1 cellular context compared by ENCODE assay signal in the genomic region with DNA sequence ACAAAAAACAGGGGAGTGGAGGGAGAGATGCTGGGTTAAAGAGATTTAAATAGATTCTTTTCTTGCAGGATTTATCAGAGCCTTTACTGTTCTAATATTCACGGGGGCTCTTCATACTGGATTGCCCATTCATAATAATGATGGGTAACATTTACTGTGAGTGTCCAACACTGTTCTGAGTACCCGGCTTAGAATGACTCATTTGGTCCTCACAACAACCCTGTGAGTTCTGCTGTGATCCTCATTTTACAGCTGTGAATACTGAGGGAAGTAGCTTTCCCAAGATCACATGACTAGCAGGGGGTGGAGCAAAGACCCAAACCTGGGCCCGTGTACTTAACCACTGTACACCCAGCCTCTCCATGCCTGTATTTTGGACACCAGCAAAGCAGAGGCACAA.
TF ChIP-seq lines count a peak whose summit lies in the region.

No MANE protein-coding gene starts in this region.

TF ChIP-seq in K562, 482 proteins besides CTCF, POLR2A, EP300 and RAD21 (continued from another document):
- TF ChIP-seq ATF1 (CRISPR knock-in tag; IDR thresholded peaks at IDR 0.05) (no peak), ATF1 (tag; IDR thresholded peaks at IDR 0.05) (no peak), NONO (IDR thresholded peaks at IDR 0.05; ENCODE audit: low read depth in 2 of 2, low read length in 1 of 2) (no peak), TOE1 (IDR thresholded peaks at IDR 0.05; ENCODE audit: borderline replicate concordance) (peak; percentile 42; the same call in 1 of the 2 replicates), TOE1 (CRISPR knock-in tag; IDR thresholded peaks at IDR 0.05; ENCODE audit: borderline replicate concordance, low read depth) (no peak), PTBP1 (IDR thresholded peaks at IDR 0.05; ENCODE audit: low read depth, low read length) (no peak), MCM2 (IDR thresholded peaks at IDR 0.05; ENCODE audit: low read depth) (no peak), ZNF232 (CRISPR knock-in tag; IDR thresholded peaks at IDR 0.05) (no peak), ZNF174 (CRISPR knock-in tag; IDR thresholded peaks at IDR 0.05) (no peak), PRPF4 (IDR thresholded peaks at IDR 0.05; ENCODE audit: insufficient read depth, low read depth, low read length, poor library complexity, severe bottlenecking) (no peak), ZNF282 (CRISPR knock-in tag; IDR thresholded peaks at IDR 0.05) (no peak), E2F3 (CRISPR knock-in tag; IDR thresholded peaks at IDR 0.05) (no peak), PTRF (tag; IDR thresholded peaks at IDR 0.05) (no peak), SMAD1 (IDR thresholded peaks at IDR 0.05; ENCODE audit: low read depth, low read length, partially characterized antibody) (no peak), KAT2B (IDR thresholded peaks at IDR 0.05; ENCODE audit: low read depth, low read length) (no peak), ILF3 (IDR thresholded peaks at IDR 0.05; ENCODE audit: borderline replicate concordance) (no peak), ZNF551 (CRISPR knock-in tag; IDR thresholded peaks at IDR 0.05) (no peak), TARDBP (IDR thresholded peaks at IDR 0.05) (no peak), LCOR (CRISPR knock-in tag; IDR thresholded peaks at IDR 0.05) (no peak)
- TF ChIP-seq, protein P1, sequence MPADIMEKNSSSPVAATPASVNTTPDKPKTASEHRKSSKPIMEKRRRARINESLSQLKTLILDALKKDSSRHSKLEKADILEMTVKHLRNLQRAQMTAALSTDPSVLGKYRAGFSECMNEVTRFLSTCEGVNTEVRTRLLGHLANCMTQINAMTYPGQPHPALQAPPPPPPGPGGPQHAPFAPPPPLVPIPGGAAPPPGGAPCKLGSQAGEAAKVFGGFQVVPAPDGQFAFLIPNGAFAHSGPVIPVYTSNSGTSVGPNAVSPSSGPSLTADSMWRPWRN (IDR thresholded peaks at IDR 0.05; ENCODE audit: low read depth) = no peak
- TF ChIP-seq, protein P2, sequence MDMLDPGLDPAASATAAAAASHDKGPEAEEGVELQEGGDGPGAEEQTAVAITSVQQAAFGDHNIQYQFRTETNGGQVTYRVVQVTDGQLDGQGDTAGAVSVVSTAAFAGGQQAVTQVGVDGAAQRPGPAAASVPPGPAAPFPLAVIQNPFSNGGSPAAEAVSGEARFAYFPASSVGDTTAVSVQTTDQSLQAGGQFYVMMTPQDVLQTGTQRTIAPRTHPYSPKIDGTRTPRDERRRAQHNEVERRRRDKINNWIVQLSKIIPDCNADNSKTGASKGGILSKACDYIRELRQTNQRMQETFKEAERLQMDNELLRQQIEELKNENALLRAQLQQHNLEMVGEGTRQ (CRISPR knock-in tag; IDR thresholded peaks at IDR 0.05) = peak; percentile 31; the same call in 1 of the 2 replicates
- TF ChIP-seq, protein P3, sequence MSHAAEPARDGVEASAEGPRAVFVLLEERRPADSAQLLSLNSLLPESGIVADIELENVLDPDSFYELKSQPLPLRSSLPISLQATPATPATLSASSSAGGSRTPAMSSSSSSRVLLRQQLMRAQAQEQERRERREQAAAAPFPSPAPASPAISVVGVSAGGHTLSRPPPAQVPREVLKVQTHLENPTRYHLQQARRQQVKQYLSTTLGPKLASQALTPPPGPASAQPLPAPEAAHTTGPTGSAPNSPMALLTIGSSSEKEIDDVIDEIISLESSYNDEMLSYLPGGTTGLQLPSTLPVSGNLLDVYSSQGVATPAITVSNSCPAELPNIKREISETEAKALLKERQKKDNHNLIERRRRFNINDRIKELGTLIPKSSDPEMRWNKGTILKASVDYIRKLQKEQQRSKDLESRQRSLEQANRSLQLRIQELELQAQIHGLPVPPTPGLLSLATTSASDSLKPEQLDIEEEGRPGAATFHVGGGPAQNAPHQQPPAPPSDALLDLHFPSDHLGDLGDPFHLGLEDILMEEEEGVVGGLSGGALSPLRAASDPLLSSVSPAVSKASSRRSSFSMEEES (CRISPR knock-in tag; IDR thresholded peaks at IDR 0.05) = peak; percentile 75
- TF ChIP-seq, protein P4, sequence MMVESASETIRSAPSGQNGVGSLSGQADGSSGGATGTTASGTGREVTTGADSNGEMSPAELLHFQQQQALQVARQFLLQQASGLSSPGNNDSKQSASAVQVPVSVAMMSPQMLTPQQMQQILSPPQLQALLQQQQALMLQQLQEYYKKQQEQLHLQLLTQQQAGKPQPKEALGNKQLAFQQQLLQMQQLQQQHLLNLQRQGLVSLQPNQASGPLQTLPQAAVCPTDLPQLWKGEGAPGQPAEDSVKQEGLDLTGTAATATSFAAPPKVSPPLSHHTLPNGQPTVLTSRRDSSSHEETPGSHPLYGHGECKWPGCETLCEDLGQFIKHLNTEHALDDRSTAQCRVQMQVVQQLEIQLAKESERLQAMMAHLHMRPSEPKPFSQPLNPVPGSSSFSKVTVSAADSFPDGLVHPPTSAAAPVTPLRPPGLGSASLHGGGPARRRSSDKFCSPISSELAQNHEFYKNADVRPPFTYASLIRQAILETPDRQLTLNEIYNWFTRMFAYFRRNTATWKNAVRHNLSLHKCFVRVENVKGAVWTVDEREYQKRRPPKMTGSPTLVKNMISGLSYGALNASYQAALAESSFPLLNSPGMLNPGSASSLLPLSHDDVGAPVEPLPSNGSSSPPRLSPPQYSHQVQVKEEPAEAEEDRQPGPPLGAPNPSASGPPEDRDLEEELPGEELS (CRISPR knock-in tag; IDR thresholded peaks at IDR 0.05; ENCODE audit: borderline replicate concordance) = no peak
